8 cellular contexts compared by ENCODE assay signal in the genomic region with DNA sequence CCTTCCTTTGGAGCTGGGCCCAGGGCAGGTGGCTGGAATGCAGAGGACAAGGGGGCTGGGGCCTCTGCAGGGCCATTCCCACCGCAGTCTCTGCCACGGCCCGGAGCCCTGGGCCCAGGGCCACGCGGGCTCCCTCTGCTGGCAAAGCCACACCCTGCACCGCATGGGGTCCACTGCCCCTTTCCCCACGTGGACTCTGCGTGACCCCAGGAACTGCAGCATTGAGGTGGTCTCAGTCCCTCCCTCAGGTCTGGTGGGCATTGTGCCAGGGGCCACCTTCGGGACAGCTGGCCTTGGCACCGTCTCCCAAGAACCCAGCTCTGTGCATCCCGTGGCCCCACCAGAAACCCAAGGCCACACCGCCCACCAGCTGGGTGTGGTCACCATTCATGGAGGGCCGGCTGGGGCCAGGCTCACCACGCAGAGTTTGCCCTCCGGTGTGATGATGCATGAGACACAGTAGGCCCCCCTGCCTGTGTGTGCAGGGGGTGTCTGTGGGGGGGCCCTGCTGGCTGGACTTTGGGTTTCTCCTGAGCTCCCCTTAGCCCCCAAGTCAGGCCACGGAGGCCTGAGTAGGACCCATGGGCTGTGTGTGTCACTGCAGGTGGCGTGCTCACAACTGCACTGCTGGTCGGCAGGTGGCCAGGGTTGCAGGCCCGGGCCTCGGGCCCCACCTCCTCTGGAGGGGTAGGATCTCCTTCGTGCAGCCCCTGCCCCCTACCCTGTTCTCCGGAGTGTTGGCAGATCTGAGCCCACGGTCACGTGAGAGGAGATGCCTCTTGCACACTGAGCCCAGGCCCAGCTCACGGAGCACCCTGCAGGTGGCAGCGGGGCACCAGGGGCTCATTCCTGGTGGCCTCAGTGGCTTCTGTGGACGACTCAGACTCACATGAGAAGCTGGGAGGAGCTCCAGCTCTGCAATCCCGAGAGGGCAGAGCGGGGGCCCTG. TPM values are rescaled to one million over a fixed set of nuclear protein-coding genes. Genes with fewer than 3 reads are reported as not detected.
DNase-seq lines count a peak whose midpoint lies in the region; ATAC-seq and TF ChIP-seq lines count a peak whose summit lies in the region.

No MANE protein-coding gene starts in this region.

- H3K27ac Mint-ChIP-seq in stimulated activated memory B cell treated with anti-CD40 and anti-IgM and Interleukin-4, amounts not matched to agents 10 μg/mL and 1 μg/mL and 100 μg/mL, for 72 hours: no peak overlapping the region

- no peak overlapping the region for H3K27ac ChIP-seq in colonic mucosa

- peaks cover 2% of the 10 kb centered on the region for H3K27me3 ChIP-seq in colonic mucosa

- H3K36me3 Mint-ChIP-seq in stimulated activated memory B cell treated with anti-CD40 and anti-IgM and Interleukin-4, amounts not matched to agents 10 μg/mL and 1 μg/mL and 100 μg/mL, for 72 hours: no peaks in the 10 kb centered on the region

- peak; percentile 79 to 84 for ATAC-seq in activated CD4-positive, CD25-positive, alpha-beta regulatory T cell treated with anti-CD3 and anti-CD28 coated beads, Interleukin-2, amount 50 U/mL, for 24 hours
- peak; percentile 63 for ATAC-seq in stimulated activated memory B cell treated with anti-CD40 and anti-IgM and Interleukin-4, amounts not matched to agents 10 μg/mL and 1 μg/mL and 100 μg/mL, for 72 hours
- ATAC-seq in HG03039 (IDR thresholded peaks at IDR 0.05; ENCODE audit: unreplicated experiment): no peak

- H3K4me1 Mint-ChIP-seq in stimulated activated memory B cell treated with anti-CD40 and anti-IgM and Interleukin-4, amounts not matched to agents 10 μg/mL and 1 μg/mL and 100 μg/mL, for 72 hours: peaks cover 12% of the 10 kb centered on the region

- H3K9me3 ChIP-seq in colonic mucosa: no peaks in the 10 kb centered on the region

- DNase-seq in CD1c-positive myeloid dendritic cell (ENCODE audit: extremely low spot score) (peak; percentile 64), HPDE6-E6E7 (ENCODE audit: extremely low spot score) (peak; percentile 78), colonic mucosa (no peak), midbrain (lab: John Stamatoyannopoulos, UW) (peak; percentile 46), NCI-H524 treated with DMSO at 0.1 percent for 48 hours (lab: John Stamatoyannopoulos, UW) (no peak)

- no peaks in the 10 kb centered on the region for H3K9me3 Mint-ChIP-seq in stimulated activated memory B cell treated with anti-CD40 and anti-IgM and Interleukin-4, amounts not matched to agents 10 μg/mL and 1 μg/mL and 100 μg/mL, for 72 hours

- peaks cover 16% of the 10 kb centered on the region for H3K4me1 ChIP-seq in colonic mucosa

- no peak overlapping the region for H3K4me3 ChIP-seq in colonic mucosa

- H3K36me3 ChIP-seq in colonic mucosa: no peaks in the 10 kb centered on the region

- peaks cover 60% of the 10 kb centered on the region for H3K27me3 Mint-ChIP-seq in stimulated activated memory B cell treated with anti-CD40 and anti-IgM and Interleukin-4, amounts not matched to agents 10 μg/mL and 1 μg/mL and 100 μg/mL, for 72 hours

- H3K9ac ChIP-seq in colonic mucosa (ENCODE audit: low read depth in 2 of 2, low read length in 2 of 2): peak overlapping the region; percentile 19 to 26

- TF ChIP-seq CTCF in colonic mucosa (IDR thresholded peaks at IDR 0.05): peak; percentile 86

- no peak overlapping the region for H3K4me3 Mint-ChIP-seq in stimulated activated memory B cell treated with anti-CD40 and anti-IgM and Interleukin-4, amounts not matched to agents 10 μg/mL and 1 μg/mL and 100 μg/mL, for 72 hours

- intact Hi-C loops in colonic mucosa (cut with DNase I): no loop called here

RNA-seq across cellular contexts. Expression of a gene that starts 5.7 kb away (rescaled TPM):
- 10 to 100 TPM; 43.5 to 74.0 TPM for total RNA-seq in colonic mucosa

RNA-seq across cellular contexts. Expression of a gene that starts 8.3 kb away (rescaled TPM):
- total RNA-seq in colonic mucosa: under 1 TPM; 0.16 to 0.64 TPM

RNA-seq across cellular contexts. Expression of a gene that starts 20.1 kb away (rescaled TPM):
- total RNA-seq in colonic mucosa: 1 to 10 TPM in 1 of 2 donors, under 1 TPM in 1; 0.57 to 2.0 TPM

RNA-seq across cellular contexts. Expression of a gene that starts 30.4 kb away (rescaled TPM):
- total RNA-seq in colonic mucosa: 10 to 100 TPM; 16.6 to 62.9 TPM

RNA-seq across cellular contexts. Expression of a gene that starts 34.1 kb away (rescaled TPM):
- total RNA-seq in colonic mucosa: 100 to 1,000 TPM in 1 of 2 donors, 10 to 100 TPM in 1; 88.1 to 143 TPM

Comparison
In these comparisons a context has a peak if more than half of its experiments do, and no peak if none do; other contexts are left out.
1. DNase-seq: peak in CD1c-positive myeloid dendritic cell (single experiment), HPDE6-E6E7 (single experiment) and midbrain (single experiment); none in colonic mucosa (single experiment) and NCI-H524 treated with DMSO at 0.1 percent for 48 hours (single experiment).